In the genomic region with DNA sequence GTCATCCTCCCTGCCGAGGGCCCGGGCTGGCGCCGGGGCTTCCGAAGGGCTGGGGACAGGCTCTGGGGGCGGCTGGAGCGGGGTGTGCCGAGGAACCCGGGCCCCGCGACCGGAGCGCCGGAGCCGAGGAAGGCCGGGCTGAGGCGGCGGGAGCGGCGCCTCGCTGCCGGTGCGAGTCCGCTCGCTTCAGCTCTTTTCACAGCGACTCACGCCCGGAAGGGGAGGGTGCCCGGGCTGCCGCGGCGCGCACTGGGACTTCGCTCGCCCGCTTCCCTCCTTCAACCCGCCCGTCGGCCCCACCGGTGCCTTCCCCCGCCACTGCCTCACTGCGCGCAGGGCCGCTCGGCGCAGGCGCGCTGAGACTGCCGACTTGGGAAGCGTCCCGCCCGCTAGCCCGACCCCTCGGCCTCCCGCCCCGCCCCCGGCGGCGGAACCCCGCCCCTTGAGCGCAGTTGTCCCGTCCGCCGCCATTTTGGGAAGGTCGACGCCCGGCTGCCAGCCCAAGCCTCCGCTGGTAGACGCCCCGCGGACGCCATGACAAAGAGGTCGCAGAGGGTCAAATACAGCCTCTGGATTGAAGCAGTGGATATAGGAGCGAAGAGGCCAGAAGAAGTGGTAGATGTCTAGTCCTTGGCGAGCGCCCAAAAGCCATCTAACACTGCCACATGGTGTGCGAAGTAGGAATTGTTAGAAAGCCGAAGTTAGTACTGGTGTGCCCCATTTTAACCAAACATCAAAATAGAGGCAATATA, we compare ENCODE assay signal across 1 cellular context.
TF ChIP-seq lines count a peak whose summit lies in the region.

TSS of gene UBE2G1 (minus strand) at position 364 of the 752 bp plus-strand sequence. CDS start at position 5, 359 bp downstream.

TF ChIP-seq in HepG2, 621 proteins besides CTCF, POLR2A, EP300 and RAD21 (continued from another document and continues in another):
- TF ChIP-seq, protein P1, sequence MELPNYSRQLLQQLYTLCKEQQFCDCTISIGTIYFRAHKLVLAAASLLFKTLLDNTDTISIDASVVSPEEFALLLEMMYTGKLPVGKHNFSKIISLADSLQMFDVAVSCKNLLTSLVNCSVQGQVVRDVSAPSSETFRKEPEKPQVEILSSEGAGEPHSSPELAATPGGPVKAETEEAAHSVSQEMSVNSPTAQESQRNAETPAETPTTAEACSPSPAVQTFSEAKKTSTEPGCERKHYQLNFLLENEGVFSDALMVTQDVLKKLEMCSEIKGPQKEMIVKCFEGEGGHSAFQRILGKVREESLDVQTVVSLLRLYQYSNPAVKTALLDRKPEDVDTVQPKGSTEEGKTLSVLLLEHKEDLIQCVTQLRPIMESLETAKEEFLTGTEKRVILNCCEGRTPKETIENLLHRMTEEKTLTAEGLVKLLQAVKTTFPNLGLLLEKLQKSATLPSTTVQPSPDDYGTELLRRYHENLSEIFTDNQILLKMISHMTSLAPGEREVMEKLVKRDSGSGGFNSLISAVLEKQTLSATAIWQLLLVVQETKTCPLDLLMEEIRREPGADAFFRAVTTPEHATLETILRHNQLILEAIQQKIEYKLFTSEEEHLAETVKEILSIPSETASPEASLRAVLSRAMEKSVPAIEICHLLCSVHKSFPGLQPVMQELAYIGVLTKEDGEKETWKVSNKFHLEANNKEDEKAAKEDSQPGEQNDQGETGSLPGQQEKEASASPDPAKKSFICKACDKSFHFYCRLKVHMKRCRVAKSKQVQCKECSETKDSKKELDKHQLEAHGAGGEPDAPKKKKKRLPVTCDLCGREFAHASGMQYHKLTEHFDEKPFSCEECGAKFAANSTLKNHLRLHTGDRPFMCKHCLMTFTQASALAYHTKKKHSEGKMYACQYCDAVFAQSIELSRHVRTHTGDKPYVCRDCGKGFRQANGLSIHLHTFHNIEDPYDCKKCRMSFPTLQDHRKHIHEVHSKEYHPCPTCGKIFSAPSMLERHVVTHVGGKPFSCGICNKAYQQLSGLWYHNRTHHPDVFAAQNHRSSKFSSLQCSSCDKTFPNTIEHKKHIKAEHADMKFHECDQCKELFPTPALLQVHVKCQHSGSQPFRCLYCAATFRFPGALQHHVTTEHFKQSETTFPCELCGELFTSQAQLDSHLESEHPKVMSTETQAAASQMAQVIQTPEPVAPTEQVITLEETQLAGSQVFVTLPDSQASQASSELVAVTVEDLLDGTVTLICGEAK (IDR thresholded peaks at IDR 0.05) = no peak
- TF ChIP-seq, protein P1 (CRISPR knock-in tag; IDR thresholded peaks at IDR 0.05) = 0 out of 2 replicates have a peak, but pooled peaks have one; percentile 2
- TF ChIP-seq ZNF296 (CRISPR knock-in tag; conservative IDR thresholded peaks at IDR 0.05) = no peak
- TF ChIP-seq ZNF33A (CRISPR knock-in tag; IDR thresholded peaks at IDR 0.05; ENCODE audit: borderline replicate concordance) = no peak
- no peak for TF ChIP-seq ZSCAN29 (CRISPR knock-in tag; conservative IDR thresholded peaks at IDR 0.05)
- TF ChIP-seq GPBP1L1 (CRISPR knock-in tag; IDR thresholded peaks at IDR 0.05) = no peak
- no peak for TF ChIP-seq SP140L (CRISPR knock-in tag; IDR thresholded peaks at IDR 0.05; ENCODE audit: borderline replicate concordance)
- no peak for TF ChIP-seq ZNF501 (CRISPR knock-in tag; IDR thresholded peaks at IDR 0.05)
- 0 out of 2 replicates have a peak, but pooled peaks have one; percentile 55 for TF ChIP-seq ZNF34 (CRISPR knock-in tag; IDR thresholded peaks at IDR 0.05; ENCODE audit: borderline replicate concordance)
- no peak for TF ChIP-seq SMAD9 (CRISPR knock-in tag; IDR thresholded peaks at IDR 0.05)
- no peak for TF ChIP-seq RBM39 (IDR thresholded peaks at IDR 0.05; ENCODE audit: low read depth, low read length, poor library complexity, severe bottlenecking)
- TF ChIP-seq SP4 (CRISPR knock-in tag; IDR thresholded peaks at IDR 0.05) = peak; percentile 84
- peak; percentile 73 for TF ChIP-seq ZNF143 (CRISPR knock-in tag; IDR thresholded peaks at IDR 0.05)
- TF ChIP-seq ZNF772 (CRISPR knock-in tag; IDR thresholded peaks at IDR 0.05) = peak; percentile 52; the same call in 1 of the 2 replicates
- TF ChIP-seq SMARCE1 (IDR thresholded peaks at IDR 0.05; ENCODE audit: borderline replicate concordance) = no peak
- no peak for TF ChIP-seq KAT2B (IDR thresholded peaks at IDR 0.05; ENCODE audit: borderline replicate concordance, low read depth, low read length)
- 0 out of 2 replicates have a peak, but pooled peaks have one; percentile 15 for TF ChIP-seq ZNF441 (CRISPR knock-in tag; IDR thresholded peaks at IDR 0.05; ENCODE audit: borderline replicate concordance)
- TF ChIP-seq ZKSCAN5 (CRISPR knock-in tag; IDR thresholded peaks at IDR 0.05) = no peak
- TF ChIP-seq POLR2G (IDR thresholded peaks at IDR 0.05; ENCODE audit: low read depth, low read length) = peak; percentile 80
- TF ChIP-seq DNMT1 (CRISPR knock-in tag; IDR thresholded peaks at IDR 0.05) = no peak
- TF ChIP-seq, protein P2, sequence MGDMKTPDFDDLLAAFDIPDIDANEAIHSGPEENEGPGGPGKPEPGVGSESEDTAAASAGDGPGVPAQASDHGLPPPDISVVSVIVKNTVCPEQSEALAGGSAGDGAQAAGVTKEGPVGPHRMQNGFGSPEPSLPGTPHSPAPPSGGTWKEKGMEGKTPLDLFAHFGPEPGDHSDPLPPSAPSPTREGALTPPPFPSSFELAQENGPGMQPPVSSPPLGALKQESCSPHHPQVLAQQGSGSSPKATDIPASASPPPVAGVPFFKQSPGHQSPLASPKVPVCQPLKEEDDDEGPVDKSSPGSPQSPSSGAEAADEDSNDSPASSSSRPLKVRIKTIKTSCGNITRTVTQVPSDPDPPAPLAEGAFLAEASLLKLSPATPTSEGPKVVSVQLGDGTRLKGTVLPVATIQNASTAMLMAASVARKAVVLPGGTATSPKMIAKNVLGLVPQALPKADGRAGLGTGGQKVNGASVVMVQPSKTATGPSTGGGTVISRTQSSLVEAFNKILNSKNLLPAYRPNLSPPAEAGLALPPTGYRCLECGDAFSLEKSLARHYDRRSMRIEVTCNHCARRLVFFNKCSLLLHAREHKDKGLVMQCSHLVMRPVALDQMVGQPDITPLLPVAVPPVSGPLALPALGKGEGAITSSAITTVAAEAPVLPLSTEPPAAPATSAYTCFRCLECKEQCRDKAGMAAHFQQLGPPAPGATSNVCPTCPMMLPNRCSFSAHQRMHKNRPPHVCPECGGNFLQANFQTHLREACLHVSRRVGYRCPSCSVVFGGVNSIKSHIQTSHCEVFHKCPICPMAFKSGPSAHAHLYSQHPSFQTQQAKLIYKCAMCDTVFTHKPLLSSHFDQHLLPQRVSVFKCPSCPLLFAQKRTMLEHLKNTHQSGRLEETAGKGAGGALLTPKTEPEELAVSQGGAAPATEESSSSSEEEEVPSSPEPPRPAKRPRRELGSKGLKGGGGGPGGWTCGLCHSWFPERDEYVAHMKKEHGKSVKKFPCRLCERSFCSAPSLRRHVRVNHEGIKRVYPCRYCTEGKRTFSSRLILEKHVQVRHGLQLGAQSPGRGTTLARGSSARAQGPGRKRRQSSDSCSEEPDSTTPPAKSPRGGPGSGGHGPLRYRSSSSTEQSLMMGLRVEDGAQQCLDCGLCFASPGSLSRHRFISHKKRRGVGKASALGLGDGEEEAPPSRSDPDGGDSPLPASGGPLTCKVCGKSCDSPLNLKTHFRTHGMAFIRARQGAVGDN (CRISPR knock-in tag; IDR thresholded peaks at IDR 0.05) = peak; percentile 80
- TF ChIP-seq CREM (IDR thresholded peaks at IDR 0.05) = peak; percentile 38; the same call in 1 of the 2 replicates
- TF ChIP-seq CREM (CRISPR knock-in tag; IDR thresholded peaks at IDR 0.05) = no peak
- peak; percentile 50; the same call in 1 of the 2 replicates for TF ChIP-seq MYC (CRISPR knock-in tag; IDR thresholded peaks at IDR 0.05; ENCODE audit: borderline replicate concordance)
- no peak for TF ChIP-seq HMGXB3 (CRISPR knock-in tag; IDR thresholded peaks at IDR 0.05; ENCODE audit: borderline replicate concordance)
- TF ChIP-seq ZSCAN21 (CRISPR knock-in tag; IDR thresholded peaks at IDR 0.05; ENCODE audit: borderline replicate concordance) = no peak
- TF ChIP-seq, protein P3, sequence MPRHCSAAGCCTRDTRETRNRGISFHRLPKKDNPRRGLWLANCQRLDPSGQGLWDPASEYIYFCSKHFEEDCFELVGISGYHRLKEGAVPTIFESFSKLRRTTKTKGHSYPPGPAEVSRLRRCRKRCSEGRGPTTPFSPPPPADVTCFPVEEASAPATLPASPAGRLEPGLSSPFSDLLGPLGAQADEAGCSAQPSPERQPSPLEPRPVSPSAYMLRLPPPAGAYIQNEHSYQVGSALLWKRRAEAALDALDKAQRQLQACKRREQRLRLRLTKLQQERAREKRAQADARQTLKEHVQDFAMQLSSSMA (CRISPR knock-in tag; IDR thresholded peaks at IDR 0.05) = peak; percentile 100
- TF ChIP-seq ZNF776 (CRISPR knock-in tag; IDR thresholded peaks at IDR 0.05) = 0 out of 2 replicates have a peak, but pooled peaks have one; percentile 33
- no peak for TF ChIP-seq SOX6 (IDR thresholded peaks at IDR 0.05)
- peak; percentile 33; the same call in 1 of the 2 replicates for TF ChIP-seq SOX6 (CRISPR knock-in tag; IDR thresholded peaks at IDR 0.05)
- TF ChIP-seq CEBPB (IDR thresholded peaks at IDR 0.05; ENCODE audit: borderline replicate concordance, low read depth, low read length) = no peak
- peak; percentile 55; the same call in 1 of the 2 replicates for TF ChIP-seq NFKB2 (CRISPR knock-in tag; IDR thresholded peaks at IDR 0.05; ENCODE audit: borderline replicate concordance)
- peak; percentile 58; the same call in 1 of the 2 replicates for TF ChIP-seq ZNF816 (CRISPR knock-in tag; IDR thresholded peaks at IDR 0.05; ENCODE audit: borderline replicate concordance)
- peak; percentile 65 for TF ChIP-seq ZNF644 (CRISPR knock-in tag; IDR thresholded peaks at IDR 0.05; ENCODE audit: low read depth)
- TF ChIP-seq CAMTA2 (CRISPR knock-in tag; IDR thresholded peaks at IDR 0.05; ENCODE audit: borderline replicate concordance) = no peak
- TF ChIP-seq TP53 (CRISPR knock-in tag; conservative IDR thresholded peaks at IDR 0.05) = no peak
- TF ChIP-seq ZNF878 (CRISPR knock-in tag; IDR thresholded peaks at IDR 0.05) = no peak
- TF ChIP-seq ZNF331 (CRISPR knock-in tag; IDR thresholded peaks at IDR 0.05) = peak; percentile 80
- TF ChIP-seq TBX2 (CRISPR knock-in tag; IDR thresholded peaks at IDR 0.05; ENCODE audit: borderline replicate concordance) = peak; percentile 81
